ENCODE assay signal across 1 cellular context in genomic region chr14:92456215-92457017, GRCh38.
TF ChIP-seq lines count a peak whose summit lies in the region.

No MANE protein-coding gene starts in this region.

TF ChIP-seq in GM12878, 131 proteins besides CTCF, POLR2A, EP300 and RAD21 (continued from another document):
- TF ChIP-seq E2F4 (IDR thresholded peaks at IDR 0.05; ENCODE audit: low read depth, low read length) (no peak), SPI1 (IDR thresholded peaks at IDR 0.05; ENCODE audit: borderline replicate concordance, insufficient read depth, low read depth, low read length) (no peak), CREB1 (IDR thresholded peaks at IDR 0.05; ENCODE audit: low read depth) (no peak), USF2 (IDR thresholded peaks at IDR 0.05; ENCODE audit: borderline replicate concordance, low read depth, low read length) (no peak), BCL11A (IDR thresholded peaks at IDR 0.05; ENCODE audit: low read depth, low read length) (no peak), SREBF2 (IDR thresholded peaks at IDR 0.05; ENCODE audit: low read length) (no peak), HCFC1 (IDR thresholded peaks at IDR 0.05; ENCODE audit: low read length) (no peak), RELB (IDR thresholded peaks at IDR 0.05; ENCODE audit: low read depth) (no peak), HDAC6 (IDR thresholded peaks at IDR 0.05; ENCODE audit: unreplicated experiment) (no peak), SIX5 (IDR thresholded peaks at IDR 0.05; ENCODE audit: low read depth, low read length, severe bottlenecking) (no peak), SMAD5 (IDR thresholded peaks at IDR 0.05; ENCODE audit: low read depth) (no peak), WRNIP1 (IDR thresholded peaks at IDR 0.05; ENCODE audit: borderline replicate concordance, low read depth, low read length) (no peak)
- TF ChIP-seq, protein P1, sequence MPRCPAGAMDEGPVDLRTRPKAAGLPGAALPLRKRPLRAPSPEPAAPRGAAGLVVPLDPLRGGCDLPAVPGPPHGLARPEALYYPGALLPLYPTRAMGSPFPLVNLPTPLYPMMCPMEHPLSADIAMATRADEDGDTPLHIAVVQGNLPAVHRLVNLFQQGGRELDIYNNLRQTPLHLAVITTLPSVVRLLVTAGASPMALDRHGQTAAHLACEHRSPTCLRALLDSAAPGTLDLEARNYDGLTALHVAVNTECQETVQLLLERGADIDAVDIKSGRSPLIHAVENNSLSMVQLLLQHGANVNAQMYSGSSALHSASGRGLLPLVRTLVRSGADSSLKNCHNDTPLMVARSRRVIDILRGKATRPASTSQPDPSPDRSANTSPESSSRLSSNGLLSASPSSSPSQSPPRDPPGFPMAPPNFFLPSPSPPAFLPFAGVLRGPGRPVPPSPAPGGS (IDR thresholded peaks at IDR 0.05; ENCODE audit: borderline replicate concordance, insufficient read depth, low read depth, low read length, poor library complexity, severe bottlenecking): no peak
